8 cellular contexts compared by ENCODE assay signal in genomic region chr20:34514897-34515483, GRCh38. TPM values are rescaled to one million over a fixed set of nuclear protein-coding genes. Genes with fewer than 3 reads are reported as not detected.
DNase-seq lines count a peak whose midpoint lies in the region; ATAC-seq and TF ChIP-seq lines count a peak whose summit lies in the region.

No MANE protein-coding gene starts in this region.

- peak overlapping the region; percentile 96 for H3K27ac Mint-ChIP-seq in activated naive CD4-positive, alpha-beta T cell treated with anti-CD3 and anti-CD28 coated beads for 36 hours

- H3K27me3 ChIP-seq in lower lobe of right lung (ENCODE audit: low read depth) = no peaks in the 10 kb centered on the region
- H3K27me3 ChIP-seq in upper lobe of left lung = no peaks in the 10 kb centered on the region

- H3K4me1 ChIP-seq in lower lobe of right lung = peaks cover 40% of the 10 kb centered on the region
- H3K4me1 ChIP-seq in upper lobe of left lung = peaks cover 13 to 48% (median 24%) of the 10 kb centered on the region in 4 donors

- H3K9me3 ChIP-seq in lower lobe of right lung = no peaks in the 10 kb centered on the region
- H3K9me3 ChIP-seq in upper lobe of left lung = no peaks in the 10 kb centered on the region

- 22 to 27% methylated on average over 19 of the region's 19 CpGs for WGBS in upper lobe of left lung, 2 donors

- no peak for DNase-seq in activated naive CD4-positive, alpha-beta T cell treated with anti-CD3 and anti-CD28 coated beads for 36 hours
- DNase-seq in activated naive CD4-positive, alpha-beta T cell (lab: John Stamatoyannopoulos, UW) = no peak
- DNase-seq in astrocyte of the spinal cord (ENCODE audit: low read depth, low spot score) (no peak), lower lobe of right lung (no peak), upper lobe of left lung (no peak), COR-L47 (lab: John Stamatoyannopoulos, UW) (no peak)
- no peak for DNase-seq in stimulated activated CD4-positive, alpha-beta T cell treated with anti-CD3 and anti-CD28 coated beads, Interleukin-15, amount 100 ng/mL, for 24 hours

- CTCF ChIA-PET in activated naive CD4-positive, alpha-beta T cell treated with anti-CD3 and anti-CD28 coated beads for 36 hours (lab: Charles Lee) = interaction anchor here (0.5 to 5.0 kb wide), 6 partner anchors 8 to 202 kb away, joined by 3 to 48 read pairs (median 4); no protein-coding TSS in a partner anchor

- H3K36me3 ChIP-seq in lower lobe of right lung (peaks cover 14% of the 10 kb centered on the region), upper lobe of left lung (peaks cover 0 to 22% (median 3%) of the 10 kb centered on the region in 4 donors)

- H3K36me3 Mint-ChIP-seq in activated naive CD4-positive, alpha-beta T cell treated with anti-CD3 and anti-CD28 coated beads for 36 hours (ENCODE audit: low read depth) = peaks cover 6% of the 10 kb centered on the region

- in situ Hi-C loops in astrocyte of the spinal cord (cut with HindIII; ENCODE audit: low sequenced_read_pairs) = no loop called here

- peaks cover 22% of the 10 kb centered on the region for H3K4me1 Mint-ChIP-seq in activated naive CD4-positive, alpha-beta T cell treated with anti-CD3 and anti-CD28 coated beads for 36 hours (ENCODE audit: low read depth)

- H3K27ac ChIP-seq in lower lobe of right lung = peak overlapping the region; percentile 95
- H3K27ac ChIP-seq in upper lobe of left lung = peak overlapping the region; percentile 89 to 98 (median 96)

- TF ChIP-seq CTCF in astrocyte of the spinal cord (IDR thresholded peaks at IDR 0.05; ENCODE audit: low read depth, low read length) = no peak
- TF ChIP-seq CTCF in lower lobe of right lung (IDR thresholded peaks at IDR 0.05) = no peak
- no peak for TF ChIP-seq CTCF in upper lobe of left lung (IDR thresholded peaks at IDR 0.05)

- peak overlapping the region; percentile 89 for H3K4me3 ChIP-seq in astrocyte of the spinal cord (ENCODE audit: low read depth, low read length)
- peak overlapping the region; percentile 71 for H3K4me3 ChIP-seq in lower lobe of right lung
- peak overlapping the region; percentile 60 to 77 (median 63) for H3K4me3 ChIP-seq in upper lobe of left lung

- peak overlapping the region; percentile 98 for H3K4me3 Mint-ChIP-seq in activated naive CD4-positive, alpha-beta T cell treated with anti-CD3 and anti-CD28 coated beads for 36 hours

- ATAC-seq in lower lobe of right lung (no peak), upper lobe of left lung (ENCODE audit: low FRiP score in 2 of 2) (no peak), esophagus mucosa (no peak)

- no peak for TF ChIP-seq POLR2A in upper lobe of left lung (IDR thresholded peaks at IDR 0.05)

- H3K27me3 Mint-ChIP-seq in activated naive CD4-positive, alpha-beta T cell treated with anti-CD3 and anti-CD28 coated beads for 36 hours (ENCODE audit: low read depth) = no peaks in the 10 kb centered on the region

- intact Hi-C loops in activated naive CD4-positive, alpha-beta T cell treated with anti-CD3 and anti-CD28 coated beads for 36 hours (cut with micrococcal nuclease) = loop anchor here (1.0 to 10.0 kb wide), 3 partner anchors 152 to 400 kb away; partner anchors contain the start of genes ACSS2, EIF2S2 and ITCH
- intact Hi-C loops in lower lobe of right lung (cut with DNase I) = no loop called here

- no peak for TF ChIP-seq EP300 in upper lobe of left lung (IDR thresholded peaks at IDR 0.05)

- H3K9me3 Mint-ChIP-seq in activated naive CD4-positive, alpha-beta T cell treated with anti-CD3 and anti-CD28 coated beads for 36 hours = no peaks in the 10 kb centered on the region

RNA-seq across cellular contexts. Expression of gene DYNLRB1, which starts 1.2 kb away (rescaled TPM):
- 10 to 100 TPM; 81.9 to 92.9 TPM for total RNA-seq in activated naive CD4-positive, alpha-beta T cell treated with anti-CD3 and anti-CD28 coated beads for 36 hours
- total RNA-seq in lower lobe of right lung = 161 TPM
- 100 to 1,000 TPM in 5 of 6 donors, 10 to 100 TPM in 1; 77.5 to 156 (median 122) TPM for total RNA-seq in upper lobe of left lung
- total RNA-seq in esophagus mucosa = 80.7 TPM

RNA-seq across cellular contexts. Expression of gene MAP1LC3A, which starts 43.5 kb away (rescaled TPM):
- 1 to 10 TPM; 1.6 to 1.7 TPM for total RNA-seq in activated naive CD4-positive, alpha-beta T cell treated with anti-CD3 and anti-CD28 coated beads for 36 hours
- 51.6 TPM for total RNA-seq in lower lobe of right lung
- total RNA-seq in upper lobe of left lung = 100 to 1,000 TPM in 1 of 6 donors, 10 to 100 TPM in 5; 41.9 to 148 (median 71.8) TPM
- total RNA-seq in esophagus mucosa = 7.0 TPM
